Comparison of ENCODE assay signal across 17 cellular contexts in genomic region chr3:32437898-32438297, GRCh38. TPM values are rescaled to one million over a fixed set of nuclear protein-coding genes. Genes with fewer than 3 reads are reported as not detected.
DNase-seq lines count a peak whose midpoint lies in the region; ATAC-seq and TF ChIP-seq lines count a peak whose summit lies in the region.
"Had no signal": no experiment of that assay in that cellular context is flagged by ENCODE, and none has a peak within 500 bp of the region (broad histone marks: within the 10 kb centered on the region; RNA-seq: fewer than 3 reads in every experiment).

No MANE protein-coding gene starts in this region.

- no peak for ATAC-seq in left ventricle myocardium superior
- ATAC-seq in stimulated activated naive CD8-positive, alpha-beta T cell treated with anti-CD3 and anti-CD28 coated beads, Interleukin-15, amount 100 ng/mL, for 72 hours, result no peak
- no peak for ATAC-seq in foreskin keratinocyte
- ATAC-seq in HG03095 (IDR thresholded peaks at IDR 0.05; ENCODE audit: unreplicated experiment), result no peak
- ATAC-seq: mucosa of descending colon, WTC11 had no signal

- TF ChIP-seq CTCF in right atrium auricular region (IDR thresholded peaks at IDR 0.05) (no peak), OCI-LY7 (conservative IDR thresholded peaks at IDR 0.05; ENCODE audit: low read length) (no peak), colonic mucosa (IDR thresholded peaks at IDR 0.05) (no peak), foreskin keratinocyte (conservative IDR thresholded peaks at IDR 0.05) (no peak)

- no peaks in the 10 kb centered on the region for H3K9me2 ChIP-seq in OCI-LY7 (ENCODE audit: insufficient read depth, low read length)

- peak overlapping the region; percentile 27 to 47 for H3K27ac Mint-ChIP-seq in stimulated activated naive CD8-positive, alpha-beta T cell treated with anti-CD3 and anti-CD28 coated beads, Interleukin-15, amount 100 ng/mL, for 72 hours
- H3K27ac Mint-ChIP-seq: WTC11 had no signal

- BruUV-seq in OCI-LY7 (replicated peaks; lab: Mats Ljungman, UMichigan), result no TSS peak

- no peak overlapping the region for H3K9ac ChIP-seq in colonic mucosa (ENCODE audit: low read depth in 2 of 2, low read length in 2 of 2)

- peak overlapping the region; percentile 77 for H3K4me2 ChIP-seq in OCI-LY7 (ENCODE audit: low read length)

- intact Hi-C loops in left ventricle myocardium superior (cut with micrococcal nuclease), result no loop called here
- intact Hi-C loops in OCI-LY7 (cut with micrococcal nuclease; ENCODE audit: unreplicated experiment), result loop anchor here (2.0 to 10.0 kb wide), 4 partner anchors 23 to 1833 kb away; partner anchors contain the start of genes CMTM7, STT3B and TGFBR2
- intact Hi-C loops in colonic mucosa (cut with DNase I), result no loop called here

- no peaks in the 10 kb centered on the region for H4K20me1 ChIP-seq in OCI-LY7 (ENCODE audit: insufficient read depth, low read length)

- H3K27me3 ChIP-seq in right atrium auricular region, result no peaks in the 10 kb centered on the region
- no peaks in the 10 kb centered on the region for H3K27me3 ChIP-seq in colonic mucosa
- H3K27me3 ChIP-seq in foreskin keratinocyte, result no peaks in the 10 kb centered on the region
- H3K27me3 ChIP-seq: MG63 had no signal

- peaks cover 96% of the 10 kb centered on the region for H3K4me1 Mint-ChIP-seq in stimulated activated naive CD8-positive, alpha-beta T cell treated with anti-CD3 and anti-CD28 coated beads, Interleukin-15, amount 100 ng/mL, for 72 hours

- peaks cover 0 to 10% of the 10 kb centered on the region in 2 donors for H3K4me1 ChIP-seq in right atrium auricular region
- peaks cover 89% of the 10 kb centered on the region for H3K4me1 ChIP-seq in OCI-LY7 (ENCODE audit: insufficient read depth, low read length, poor library complexity, severe bottlenecking)
- H3K4me1 ChIP-seq in colonic mucosa, result no peaks in the 10 kb centered on the region
- peaks cover 12% of the 10 kb centered on the region for H3K4me1 ChIP-seq in foreskin keratinocyte

- H3K9me3 Mint-ChIP-seq in stimulated activated naive CD8-positive, alpha-beta T cell treated with anti-CD3 and anti-CD28 coated beads, Interleukin-15, amount 100 ng/mL, for 72 hours, result no peaks in the 10 kb centered on the region
- H3K9me3 Mint-ChIP-seq: WTC11 had no signal

- peak overlapping the region; percentile 35 to 39 for H3K4me3 Mint-ChIP-seq in stimulated activated naive CD8-positive, alpha-beta T cell treated with anti-CD3 and anti-CD28 coated beads, Interleukin-15, amount 100 ng/mL, for 72 hours
- H3K4me3 Mint-ChIP-seq: WTC11 had no signal

- CTCF ChIA-PET in OCI-LY7 (lab: Charles Lee; ENCODE audit: unreplicated experiment), result interaction anchor here (1.2 to 1.4 kb wide), 4 partner anchors 13 to 37 kb away, joined by 3 to 4 read pairs (median 4); no protein-coding TSS in a partner anchor

- H3K27ac ChIP-seq in right atrium auricular region, result no peak overlapping the region
- peak overlapping the region; percentile 75 for H3K27ac ChIP-seq in OCI-LY7 (ENCODE audit: low read depth, low read length, poor library complexity, severe bottlenecking)
- H3K27ac ChIP-seq in colonic mucosa, result no peak overlapping the region
- H3K27ac ChIP-seq in foreskin keratinocyte, result no peak overlapping the region
- H3K27ac ChIP-seq: thoracic aorta had no signal

- no peak overlapping the region for H2AFZ ChIP-seq in OCI-LY7 (ENCODE audit: low read length)

- peak; percentile 54 for DNase-seq in right atrium auricular region (ENCODE audit: low spot score)
- no peak for DNase-seq in left ventricle myocardium superior
- DNase-seq in OCI-LY7 (ENCODE audit: low spot score), result peak; percentile 44
- peak; percentile 11 for DNase-seq in colonic mucosa
- no peak for DNase-seq in stimulated activated naive CD8-positive, alpha-beta T cell treated with anti-CD3 and anti-CD28 coated beads, Interleukin-15, amount 100 ng/mL, for 72 hours
- no peak for DNase-seq in NCI-H1694 treated with DMSO at 0.1 percent for 48 hours (lab: John Stamatoyannopoulos, UW)
- DNase-seq in foreskin keratinocyte, result no peak
- DNase-seq: amygdala; GDM1; GOT3; MG63; NCI-H1694; stimulated activated CD4-positive, alpha-beta T cell treated with anti-CD3 and anti-CD28 coated beads, Interleukin-4, amount 100 ng/mL, for 1 hour had no signal

- H3K36me3 ChIP-seq in right atrium auricular region, result no peaks in the 10 kb centered on the region
- H3K36me3 ChIP-seq in OCI-LY7 (ENCODE audit: insufficient read depth, low read length), result peaks cover 5% of the 10 kb centered on the region
- no peaks in the 10 kb centered on the region for H3K36me3 ChIP-seq in colonic mucosa
- H3K36me3 ChIP-seq: MG63, thoracic aorta had no signal

- no peaks in the 10 kb centered on the region for H3K27me3 Mint-ChIP-seq in stimulated activated naive CD8-positive, alpha-beta T cell treated with anti-CD3 and anti-CD28 coated beads, Interleukin-15, amount 100 ng/mL, for 72 hours

- POLR2A ChIA-PET in OCI-LY7 (lab: Charles Lee), result interaction anchor here (0.7 to 10.0 kb wide), 10 partner anchors 9 to 483 kb away, joined by 3 to 101 read pairs (median 4); no protein-coding TSS in a partner anchor

- H3K4me3 ChIP-seq in right atrium auricular region (no peak overlapping the region), OCI-LY7 (ENCODE audit: low read depth, low read length, poor library complexity, severe bottlenecking) (no peak overlapping the region), colonic mucosa (no peak overlapping the region)
- H3K4me3 ChIP-seq: MG63, mucosa of descending colon, thoracic aorta had no signal

- no peaks in the 10 kb centered on the region for H3K9me3 ChIP-seq in right atrium auricular region
- no peaks in the 10 kb centered on the region for H3K9me3 ChIP-seq in OCI-LY7 (ENCODE audit: low read length)
- no peaks in the 10 kb centered on the region for H3K9me3 ChIP-seq in colonic mucosa
- H3K9me3 ChIP-seq: MG63, mucosa of descending colon, thoracic aorta had no signal

- no peaks in the 10 kb centered on the region; the same call in 1 of the 2 replicates for H3K79me2 ChIP-seq in OCI-LY7 (ENCODE audit: insufficient read depth, low read depth, low read length)

RNA-seq across cellular contexts. Expression of gene CMTM7, which starts 46.2 kb away (rescaled TPM):
- total RNA-seq in right atrium auricular region (10 to 100 TPM in 1 of 2 donors, 1 to 10 TPM in 1; 8.2 to 10.5 TPM), left ventricle myocardium superior (4.4 TPM), OCI-LY7 (2022) (19.0 TPM in 2 replicates), colonic mucosa (1 to 10 TPM; 5.8 to 5.9 TPM), foreskin keratinocyte (27.5 and 33.2 TPM in 2 replicates)
- 13.2 and 16.0 TPM in 2 replicates for total RNA-seq in OCI-LY7 (2014; rRNA removed; shearing (Covaris generic))
- 51.2 and 67.7 TPM in 2 replicates for polyA plus RNA-seq in foreskin keratinocyte

Comparison
In these comparisons a context has a peak if more than half of its experiments do, and no peak if none do; other contexts are left out.
1. DNase-seq: peak in right atrium auricular region (single experiment), OCI-LY7 (single experiment) and colonic mucosa (single experiment); none in left ventricle myocardium superior (single experiment), stimulated activated naive CD8-positive, alpha-beta T cell treated with anti-CD3 and anti-CD28 coated beads, Interleukin-15, amount 100 ng/mL, for 72 hours (0 of 2), NCI-H1694 treated with DMSO at 0.1 percent for 48 hours (single experiment) and foreskin keratinocyte (0 of 2).